20 cellular contexts compared by ENCODE assay signal in genomic region chr5:138748630-138749081, GRCh38. TPM values are rescaled to one million over a fixed set of nuclear protein-coding genes. Genes with fewer than 3 reads are reported as not detected.
DNase-seq lines count a peak whose midpoint lies in the region; ATAC-seq, FAIRE-seq and TF ChIP-seq lines count a peak whose summit lies in the region.
"Had no signal": no experiment of that assay in that cellular context is flagged by ENCODE, and none has a peak within 500 bp of the region (broad histone marks: within the 10 kb centered on the region; RNA-seq: fewer than 3 reads in every experiment).

No MANE protein-coding gene starts in this region.

- peak overlapping the region; percentile 65 for H3K4me3 Mint-ChIP-seq in type B pancreatic cell
- H3K4me3 Mint-ChIP-seq: natural killer cell treated with Interleukin-12 subunit alpha and Interleukin-12 subunit beta and Interleukin-15 and Interleukin-18, amount 100 ng/mL, for 72 hours had no signal

- no peak overlapping the region for H3K27ac ChIP-seq in left ventricle myocardium inferior (replicated peaks)
- H3K27ac ChIP-seq: HL-60, SJSA1 had no signal

- H3K9me3 Mint-ChIP-seq in type B pancreatic cell = no peaks in the 10 kb centered on the region
- H3K9me3 Mint-ChIP-seq: natural killer cell treated with Interleukin-12 subunit alpha and Interleukin-12 subunit beta and Interleukin-15 and Interleukin-18, amount 100 ng/mL, for 72 hours had no signal

- H3K27me3 Mint-ChIP-seq in type B pancreatic cell = no peaks in the 10 kb centered on the region
- H3K27me3 Mint-ChIP-seq: natural killer cell treated with Interleukin-12 subunit alpha and Interleukin-12 subunit beta and Interleukin-15 and Interleukin-18, amount 100 ng/mL, for 72 hours had no signal

- ATAC-seq in left cardiac atrium (no peak), HG02981 (IDR thresholded peaks at IDR 0.05; ENCODE audit: unreplicated experiment) (no peak), HG03095 (IDR thresholded peaks at IDR 0.05; ENCODE audit: unreplicated experiment) (no peak)
- ATAC-seq: natural killer cell treated with Interleukin-12 subunit alpha and Interleukin-12 subunit beta and Interleukin-15 and Interleukin-18, amount 100 ng/mL, for 72 hours had no signal

- H3K27me3 ChIP-seq in left ventricle myocardium inferior (ENCODE audit: low read depth) = no peaks in the 10 kb centered on the region
- H3K27me3 ChIP-seq: SJSA1 had no signal

- H3K36me3 Mint-ChIP-seq in type B pancreatic cell = no peaks in the 10 kb centered on the region
- H3K36me3 Mint-ChIP-seq: natural killer cell treated with Interleukin-12 subunit alpha and Interleukin-12 subunit beta and Interleukin-15 and Interleukin-18, amount 100 ng/mL, for 72 hours had no signal

- DNase-seq in left cardiac atrium = peak; percentile 32
- no peak for DNase-seq in left ventricle myocardium inferior
- DNase-seq in RCC 7860 (ENCODE audit: low spot score) = peak; percentile 16
- DNase-seq in fibroblast of the aortic adventitia (ENCODE audit: low read depth) = peak; percentile 51
- no peak for DNase-seq in type B pancreatic cell (ENCODE audit: extremely low spot score, unreplicated experiment)
- DNase-seq in activated effector memory CD4-positive, alpha-beta T cell treated with anti-CD3 and anti-CD28 coated beads, Interleukin-2, amount 50 U/mL, for 16 hours = no peak
- DNase-seq: C1 segment of cervical spinal cord; central memory CD4-positive, alpha-beta T cell; effector memory CD4-positive, alpha-beta T cell; KG1; kidney glomerular epithelial cell; NCI-H1105 treated with DMSO at 0.1 percent for 48 hours; NCI-H526; OCI-M1; T-helper 9 cell had no signal

- H3K27ac Mint-ChIP-seq in type B pancreatic cell = no peak overlapping the region
- H3K27ac Mint-ChIP-seq: natural killer cell treated with Interleukin-12 subunit alpha and Interleukin-12 subunit beta and Interleukin-15 and Interleukin-18, amount 100 ng/mL, for 72 hours had no signal

- intact Hi-C loops in left cardiac atrium (cut with DNase I) (no loop called here), left ventricle myocardium inferior (cut with micrococcal nuclease) (no loop called here)

- TF ChIP-seq CTCF in left ventricle myocardium inferior (IDR thresholded peaks at IDR 0.05; ENCODE audit: borderline replicate concordance) = no peak
- no peak for TF ChIP-seq CTCF in fibroblast of the aortic adventitia (IDR thresholded peaks at IDR 0.05; ENCODE audit: insufficient read depth, low read length)
- no peak for TF ChIP-seq CTCF in type B pancreatic cell (conservative IDR thresholded peaks at IDR 0.05)

- FAIRE-seq in RCC 7860 (lab: Jason Lieb, UNC) = peak; percentile 14

- no peak overlapping the region for H3K4me3 ChIP-seq in left ventricle myocardium inferior
- H3K4me3 ChIP-seq in fibroblast of the aortic adventitia (ENCODE audit: low read depth, low read length) = no peak overlapping the region
- H3K4me3 ChIP-seq: SJSA1 had no signal

- no peaks in the 10 kb centered on the region for H3K36me3 ChIP-seq in left ventricle myocardium inferior

- no peaks in the 10 kb centered on the region for H3K9me3 ChIP-seq in left ventricle myocardium inferior (replicated peaks)
- H3K9me3 ChIP-seq: SJSA1 had no signal

- H3K4me1 ChIP-seq in left ventricle myocardium inferior = peaks cover 11% of the 10 kb centered on the region

- H3K4me1 Mint-ChIP-seq in type B pancreatic cell (ENCODE audit: unreplicated experiment) = peaks cover 11% of the 10 kb centered on the region

RNA-seq across cellular contexts. Expression of gene CTNNA1, which starts 4.6 kb away (rescaled TPM):
- 100 to 1,000 TPM; 259 to 314 TPM for total RNA-seq in left cardiac atrium
- total RNA-seq in left ventricle myocardium inferior = 341 TPM
- 327 and 497 TPM in 2 replicates for total RNA-seq in fibroblast of the aortic adventitia (ENCODE audit: low replicate concordance)
- 371 and 498 TPM in 2 replicates for total RNA-seq in type B pancreatic cell (ENCODE audit: low replicate concordance)

Comparison
In these comparisons a context has a peak if more than half of its experiments do, and no peak if none do; other contexts are left out.
1. DNase-seq: peak in left cardiac atrium (single experiment), RCC 7860 (single experiment) and fibroblast of the aortic adventitia (single experiment); none in left ventricle myocardium inferior (single experiment), type B pancreatic cell (single experiment) and activated effector memory CD4-positive, alpha-beta T cell treated with anti-CD3 and anti-CD28 coated beads, Interleukin-2, amount 50 U/mL, for 16 hours (single experiment).